ENCODE assay signal across 18 cellular contexts in genomic region chr10:52623761-52624160, GRCh38.
"Had no signal": no experiment of that assay in that cellular context is flagged by ENCODE, and none has a peak within 500 bp of the region (broad histone marks: within the 10 kb centered on the region; RNA-seq: fewer than 3 reads in every experiment).

No MANE protein-coding gene starts in this region.

- H3K27ac ChIP-seq: cardiac muscle cell, colonic mucosa, gastroesophageal sphincter, ovary, sigmoid colon, testis, upper lobe of left lung had no signal

- H3K27me3 ChIP-seq: colonic mucosa, gastroesophageal sphincter, ovary, sigmoid colon, testis, upper lobe of left lung had no signal

- DNase-seq: activated CD4-positive, alpha-beta memory T cell treated with anti-CD3 and anti-CD28 coated beads for 36 hours; activated CD8-positive, alpha-beta memory T cell treated with anti-CD3 and anti-CD28 coated beads, Interleukin-2, amount 10 ng/mL, durations not matched to agents 7 days and 5 days; activated naive CD4-positive, alpha-beta T cell treated with anti-CD3 and anti-CD28 coated beads, Interleukin-2, amount 10 ng/mL, durations not matched to agents 7 days and 5 days; activated T-cell treated with anti-CD3 and anti-CD28 coated beads, Interleukin-2, amount 50 U/mL, for 24 hours; colonic mucosa; islet precursor cell; mucosa of descending colon; naive thymus-derived CD4-positive, alpha-beta T cell; ovary; sigmoid colon; stimulated activated CD4-positive, alpha-beta T cell treated with anti-CD3 and anti-CD28 coated beads, Interleukin-1b, Interleukin-23, amount 100 ng/mL, for 48 hours; stimulated activated naive CD8-positive, alpha-beta T cell treated with anti-CD3 and anti-CD28 coated beads, Interleukin-15, amount 100 ng/mL, for 72 hours; SW 1271; testis; upper lobe of left lung had no signal

- H3K36me3 ChIP-seq: cardiac muscle cell, colonic mucosa, gastroesophageal sphincter, ovary, sigmoid colon, upper lobe of left lung had no signal

- H3K9me3 ChIP-seq: colonic mucosa, gastroesophageal sphincter, mucosa of descending colon, ovary, sigmoid colon, testis, upper lobe of left lung had no signal

- H3K4me3 ChIP-seq: cardiac muscle cell, colonic mucosa, gastroesophageal sphincter, mucosa of descending colon, ovary, sigmoid colon, testis, upper lobe of left lung had no signal

- ATAC-seq: activated CD8-positive, alpha-beta memory T cell treated with anti-CD3 and anti-CD28 coated beads, Interleukin-2, amount 10 ng/mL, durations not matched to agents 7 days and 5 days; gastroesophageal sphincter; left lobe of liver; mucosa of descending colon; naive thymus-derived CD4-positive, alpha-beta T cell; stimulated activated naive CD8-positive, alpha-beta T cell treated with anti-CD3 and anti-CD28 coated beads, Interleukin-15, amount 100 ng/mL, for 72 hours had no signal

- H3K4me1 ChIP-seq: colonic mucosa, gastroesophageal sphincter, sigmoid colon, testis, upper lobe of left lung had no signal
